13 cellular contexts compared by ENCODE assay signal in the genomic region with DNA sequence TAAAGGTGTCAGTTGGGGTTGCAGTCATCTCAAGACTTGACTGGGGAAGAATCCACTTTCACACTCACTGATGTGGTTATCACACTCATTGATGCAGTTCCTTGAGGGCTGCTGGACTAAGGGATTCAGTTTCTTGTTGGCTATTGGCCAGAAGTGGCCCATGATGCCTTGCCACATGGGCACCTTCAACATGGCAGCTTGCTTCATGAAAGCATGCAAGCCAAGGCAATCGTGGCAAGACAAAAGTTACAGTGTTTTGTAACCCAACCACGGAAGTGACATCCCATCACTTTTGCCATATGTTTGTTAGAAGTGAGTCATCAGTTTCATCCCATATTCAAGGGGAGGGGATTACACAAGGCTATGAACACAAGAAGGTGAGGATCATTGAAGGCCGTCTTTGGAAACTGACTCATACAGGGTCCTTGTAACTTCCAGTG. TPM values are rescaled to one million over a fixed set of nuclear protein-coding genes. Genes with fewer than 3 reads are reported as not detected.
DNase-seq lines count a peak whose midpoint lies in the region; ATAC-seq and TF ChIP-seq lines count a peak whose summit lies in the region.
"Had no signal": no experiment of that assay in that cellular context is flagged by ENCODE, and none has a peak within 500 bp of the region (broad histone marks: within the 10 kb centered on the region; RNA-seq: fewer than 3 reads in every experiment).

No MANE protein-coding gene starts in this region.

- H3K4me1 ChIP-seq in lower lobe of right lung: peaks cover 9% of the 10 kb centered on the region
- peaks cover 9% of the 10 kb centered on the region for H3K4me1 ChIP-seq in GM23248 (ENCODE audit: insufficient read depth)

- no peaks in the 10 kb centered on the region for H4K20me1 ChIP-seq in GM23248 (ENCODE audit: insufficient read depth)

- H3K9ac ChIP-seq in GM23248: no peak overlapping the region

- peak; percentile 8 for DNase-seq in activated CD4-positive, alpha-beta T cell treated with anti-CD3 and anti-CD28 coated beads, Interleukin-2, amount 10 ng/mL, durations not matched to agents 7 days and 5 days
- no peak for DNase-seq in activated CD4-positive, alpha-beta T cell treated with anti-CD3 and anti-CD28 coated beads for 1 hour
- DNase-seq in HL-60 (ENCODE audit: low read depth in 1 of 2, low spot score in 1 of 2): peak; percentile 81 to 93
- DNase-seq in T-helper 2 cell treated with Interferon-gamma antibody and Interleukin-4, amounts not matched to agents 5 μg/mL and 100 μg/mL, for 36 hours (ENCODE audit: low spot score): peak; percentile 50
- DNase-seq in iris pigment epithelial cell (ENCODE audit: low read depth): peak; percentile 67
- no peak for DNase-seq in lower lobe of right lung
- no peak for DNase-seq in GM23248
- DNase-seq: ACHN, DND-41, left ventricle myocardium inferior, NCI-H2107 had no signal

- peaks cover 33% of the 10 kb centered on the region for H3K4me1 Mint-ChIP-seq in activated CD4-positive, alpha-beta T cell treated with anti-CD3 and anti-CD28 coated beads, Interleukin-2, amount 10 ng/mL, durations not matched to agents 7 days and 5 days
- peaks cover 31% of the 10 kb centered on the region for H3K4me1 Mint-ChIP-seq in T-helper 2 cell treated with Interferon-gamma antibody and Interleukin-4, amounts not matched to agents 5 μg/mL and 100 μg/mL, for 36 hours (ENCODE audit: low read depth)

- in situ Hi-C loops in GM23248 (cut with MboI): no loop called here

- no peak overlapping the region for H2AFZ ChIP-seq in GM23248

- H3K4me2 ChIP-seq in GM23248 (ENCODE audit: unreplicated experiment): no peak overlapping the region

- H3F3A ChIP-seq in GM23248 (ENCODE audit: insufficient read depth): peaks cover 16% of the 10 kb centered on the region

- CTCF ChIA-PET in activated CD4-positive, alpha-beta T cell treated with anti-CD3 and anti-CD28 coated beads, Interleukin-2, amount 10 ng/mL, durations not matched to agents 7 days and 5 days (lab: Charles Lee): no interaction called here

- H3K4me3 Mint-ChIP-seq in activated CD4-positive, alpha-beta T cell treated with anti-CD3 and anti-CD28 coated beads, Interleukin-2, amount 10 ng/mL, durations not matched to agents 7 days and 5 days: no peak overlapping the region
- H3K4me3 Mint-ChIP-seq in T-helper 2 cell treated with Interferon-gamma antibody and Interleukin-4, amounts not matched to agents 5 μg/mL and 100 μg/mL, for 36 hours: no peak overlapping the region

- ATAC-seq in lower lobe of right lung (no peak), HG02970 (IDR thresholded peaks at IDR 0.05; ENCODE audit: low FRiP score, unreplicated experiment) (no peak)

- H3K4me3 ChIP-seq in HL-60 (replicated peaks; ENCODE audit: insufficient read depth, low read length) (no peak overlapping the region), lower lobe of right lung (no peak overlapping the region), GM23248 (no peak overlapping the region)
- H3K4me3 ChIP-seq: left ventricle myocardium inferior, skin epidermis had no signal

- H3K27ac ChIP-seq in HL-60 (replicated peaks): peak overlapping the region; percentile 38
- H3K27ac ChIP-seq in lower lobe of right lung: no peak overlapping the region
- no peak overlapping the region for H3K27ac ChIP-seq in GM23248
- H3K27ac ChIP-seq: left ventricle myocardium inferior, skin epidermis had no signal

- TF ChIP-seq CTCF in HL-60 (IDR thresholded peaks at IDR 0.05; ENCODE audit: insufficient read depth, low read length) (no peak), lower lobe of right lung (IDR thresholded peaks at IDR 0.05) (no peak)

- H3K36me3 Mint-ChIP-seq in activated CD4-positive, alpha-beta T cell treated with anti-CD3 and anti-CD28 coated beads, Interleukin-2, amount 10 ng/mL, durations not matched to agents 7 days and 5 days (ENCODE audit: low read depth): peaks cover 13% of the 10 kb centered on the region
- peaks cover 10% of the 10 kb centered on the region for H3K36me3 Mint-ChIP-seq in T-helper 2 cell treated with Interferon-gamma antibody and Interleukin-4, amounts not matched to agents 5 μg/mL and 100 μg/mL, for 36 hours (ENCODE audit: low read depth)

- no peaks in the 10 kb centered on the region for H3K9me2 ChIP-seq in GM23248 (ENCODE audit: insufficient read depth)

- WGBS in GM23248 (ENCODE audit: low coverage in 1 of 2, low lambda C conversion rate in 2 of 2, missing lambda C conversion rate in 2 of 2), 2 experiments: 42 to 50% methylated on average over 3 of the region's 3 CpGs

- H3K27me3 ChIP-seq in HL-60 (ENCODE audit: insufficient read depth, poor library complexity, severe bottlenecking): no peaks in the 10 kb centered on the region
- no peaks in the 10 kb centered on the region for H3K27me3 ChIP-seq in lower lobe of right lung (ENCODE audit: low read depth)
- H3K27me3 ChIP-seq in GM23248 (replicated peaks; ENCODE audit: insufficient read depth): no peaks in the 10 kb centered on the region

- no peaks in the 10 kb centered on the region for H3K9me3 ChIP-seq in lower lobe of right lung
- no peaks in the 10 kb centered on the region for H3K9me3 ChIP-seq in GM23248 (ENCODE audit: low read depth)
- H3K9me3 ChIP-seq: left ventricle myocardium inferior had no signal

- no peaks in the 10 kb centered on the region for H3K27me3 Mint-ChIP-seq in activated CD4-positive, alpha-beta T cell treated with anti-CD3 and anti-CD28 coated beads, Interleukin-2, amount 10 ng/mL, durations not matched to agents 7 days and 5 days
- H3K27me3 Mint-ChIP-seq in T-helper 2 cell treated with Interferon-gamma antibody and Interleukin-4, amounts not matched to agents 5 μg/mL and 100 μg/mL, for 36 hours (ENCODE audit: low read depth): no peaks in the 10 kb centered on the region

- POLR2A ChIA-PET in activated CD4-positive, alpha-beta T cell treated with anti-CD3 and anti-CD28 coated beads, Interleukin-2, amount 10 ng/mL, durations not matched to agents 7 days and 5 days (lab: Charles Lee): no interaction called here

- peaks cover 21% of the 10 kb centered on the region for H3K9me3 Mint-ChIP-seq in activated CD4-positive, alpha-beta T cell treated with anti-CD3 and anti-CD28 coated beads, Interleukin-2, amount 10 ng/mL, durations not matched to agents 7 days and 5 days
- peaks cover 19% of the 10 kb centered on the region for H3K9me3 Mint-ChIP-seq in T-helper 2 cell treated with Interferon-gamma antibody and Interleukin-4, amounts not matched to agents 5 μg/mL and 100 μg/mL, for 36 hours

- H3K27ac Mint-ChIP-seq in activated CD4-positive, alpha-beta T cell treated with anti-CD3 and anti-CD28 coated beads, Interleukin-2, amount 10 ng/mL, durations not matched to agents 7 days and 5 days: no peak overlapping the region
- peak overlapping the region; percentile 63 for H3K27ac Mint-ChIP-seq in T-helper 2 cell treated with Interferon-gamma antibody and Interleukin-4, amounts not matched to agents 5 μg/mL and 100 μg/mL, for 36 hours

- H3K79me2 ChIP-seq in GM23248 (ENCODE audit: insufficient read depth): peaks cover 4% of the 10 kb centered on the region

- no peaks in the 10 kb centered on the region for H3K36me3 ChIP-seq in lower lobe of right lung
- H3K36me3 ChIP-seq in GM23248 (ENCODE audit: low read depth): no peaks in the 10 kb centered on the region
- H3K36me3 ChIP-seq: left ventricle myocardium inferior had no signal

- intact Hi-C loops in lower lobe of right lung (cut with DNase I): no loop called here

RNA-seq across cellular contexts. Expression of a gene that starts 3.8 kb away (rescaled TPM):
- total RNA-seq in activated CD4-positive, alpha-beta T cell treated with anti-CD3 and anti-CD28 coated beads, Interleukin-2, amount 10 ng/mL, durations not matched to agents 7 days and 5 days: 10 to 100 TPM; 51.1 to 56.1 TPM
- 37.0 TPM for total RNA-seq in lower lobe of right lung
- 28.3 and 29.8 TPM in 2 replicates for total RNA-seq in GM23248 (2014; rRNA removed; shearing (Covaris generic))
- 8.0 and 8.8 TPM in 2 replicates for polyA plus RNA-seq in GM23248 (2016; fragmentation: Nextera tagmentation; extraction: Ambion mirVana)

Comparison
In these comparisons a context has a peak if more than half of its experiments do, and no peak if none do; other contexts are left out.
1. DNase-seq: peak in activated CD4-positive, alpha-beta T cell treated with anti-CD3 and anti-CD28 coated beads, Interleukin-2, amount 10 ng/mL, durations not matched to agents 7 days and 5 days (single experiment), HL-60 (2 of 2), T-helper 2 cell treated with Interferon-gamma antibody and Interleukin-4, amounts not matched to agents 5 μg/mL and 100 μg/mL, for 36 hours (single experiment) and iris pigment epithelial cell (single experiment); none in activated CD4-positive, alpha-beta T cell treated with anti-CD3 and anti-CD28 coated beads for 1 hour (single experiment), lower lobe of right lung (single experiment) and GM23248 (single experiment).